Comparison of ENCODE assay signal across 9 cellular contexts in the genomic region with DNA sequence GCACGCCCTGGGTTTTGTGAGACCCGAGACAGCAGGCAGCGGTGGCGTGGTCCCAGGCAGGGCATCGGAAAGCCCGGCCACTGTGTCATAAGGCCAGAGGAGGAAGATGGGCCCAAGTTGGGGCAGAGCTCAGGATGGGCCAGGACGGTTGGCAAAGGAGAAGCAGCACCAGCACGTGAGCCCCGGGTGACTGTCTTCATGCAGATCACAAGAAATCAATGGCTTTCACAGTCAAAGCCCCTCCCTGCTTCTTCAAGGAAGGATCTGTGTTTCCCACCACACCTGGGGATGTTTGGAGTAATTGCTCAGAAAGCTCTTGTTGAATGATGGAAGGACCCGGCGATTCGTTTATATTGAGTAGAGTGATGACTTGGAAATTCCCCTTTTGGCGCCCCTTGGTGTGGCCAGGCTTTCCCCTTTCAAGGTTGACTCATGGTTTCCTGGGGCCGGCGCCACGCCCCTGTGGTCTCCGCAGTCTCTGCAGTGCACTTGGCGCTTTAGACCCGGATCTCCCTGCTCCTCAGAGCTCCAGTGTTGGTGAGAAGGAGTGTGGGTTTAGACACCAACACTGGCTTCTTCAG. TPM values are rescaled to one million over a fixed set of nuclear protein-coding genes. Genes with fewer than 3 reads are reported as not detected.
A peak's percentile ranks its signal among the peaks of the same experiment; 100 is the strongest.
DNase-seq lines count a peak whose midpoint lies in the region; ATAC-seq and TF ChIP-seq lines count a peak whose summit lies in the region.
"Had no signal": no experiment of that assay in that cellular context is flagged by ENCODE, and none has a peak within 500 bp of the region (broad histone marks: within the 10 kb centered on the region; RNA-seq: fewer than 3 reads in every experiment).

No MANE protein-coding gene starts in this region.

- H3K4me1 Mint-ChIP-seq in stimulated activated naive CD8-positive, alpha-beta T cell treated with anti-CD3 and anti-CD28 coated beads, Interleukin-15, Interleukin-2, amounts not matched to agents 100 ng/mL and 50 ng/mL, for 24 hours (ENCODE audit: low read depth) = peaks cover 43% of the 10 kb centered on the region

- H3K4me3 ChIP-seq in left ventricle myocardium inferior (no peak overlapping the region), fibroblast of pulmonary artery (replicated peaks; ENCODE audit: low read depth, low read length) (no peak overlapping the region)
- H3K4me3 ChIP-seq: cardiac muscle cell had no signal

- no peaks in the 10 kb centered on the region for H3K36me3 Mint-ChIP-seq in stimulated activated naive CD8-positive, alpha-beta T cell treated with anti-CD3 and anti-CD28 coated beads, Interleukin-15, Interleukin-2, amounts not matched to agents 100 ng/mL and 50 ng/mL, for 24 hours (ENCODE audit: low read depth)

- H3K27ac ChIP-seq in left ventricle myocardium inferior (replicated peaks) = no peak overlapping the region
- H3K27ac ChIP-seq: cardiac muscle cell had no signal

- H3K27me3 Mint-ChIP-seq in stimulated activated naive CD8-positive, alpha-beta T cell treated with anti-CD3 and anti-CD28 coated beads, Interleukin-15, Interleukin-2, amounts not matched to agents 100 ng/mL and 50 ng/mL, for 24 hours = peaks cover 24% of the 10 kb centered on the region

- H3K27me3 ChIP-seq in left ventricle myocardium inferior (ENCODE audit: low read depth) = no peaks in the 10 kb centered on the region
- H3K27me3 ChIP-seq: cardiac muscle cell had no signal

- H3K36me3 ChIP-seq in left ventricle myocardium inferior = no peaks in the 10 kb centered on the region
- H3K36me3 ChIP-seq: cardiac muscle cell had no signal

- no peaks in the 10 kb centered on the region for H3K9me3 ChIP-seq in left ventricle myocardium inferior (replicated peaks)

- intact Hi-C loops in Right ventricle myocardium superior (cut with DNase I) (no loop called here), left ventricle myocardium inferior (cut with micrococcal nuclease) (no loop called here)

- DNase-seq in Right ventricle myocardium superior = peak; percentile 56
- DNase-seq in left ventricle myocardium inferior = no peak
- DNase-seq in activated CD4-positive, alpha-beta T cell treated with anti-CD3 and anti-CD28 coated beads, Interleukin-2, amount 50 U/mL, for 4 hours = peak; percentile 48 to 52
- peak; percentile 24 for DNase-seq in fibroblast of pulmonary artery (ENCODE audit: low read depth)
- DNase-seq in NCI-H748 treated with DMSO at 0.1 percent for 48 hours (lab: John Stamatoyannopoulos, UW) = no peak
- DNase-seq in AG08395 (ENCODE audit: low spot score) = no peak

- H3K4me1 ChIP-seq in left ventricle myocardium inferior = no peaks in the 10 kb centered on the region

- H3K9me3 Mint-ChIP-seq in stimulated activated naive CD8-positive, alpha-beta T cell treated with anti-CD3 and anti-CD28 coated beads, Interleukin-15, Interleukin-2, amounts not matched to agents 100 ng/mL and 50 ng/mL, for 24 hours = no peaks in the 10 kb centered on the region

- no peak for ATAC-seq in Right ventricle myocardium superior (ENCODE audit: poor library complexity)
- ATAC-seq in HG03457 (IDR thresholded peaks at IDR 0.05; ENCODE audit: unreplicated experiment) = peak; percentile 83

- peak overlapping the region; percentile 77 for H3K27ac Mint-ChIP-seq in stimulated activated naive CD8-positive, alpha-beta T cell treated with anti-CD3 and anti-CD28 coated beads, Interleukin-15, Interleukin-2, amounts not matched to agents 100 ng/mL and 50 ng/mL, for 24 hours

- TF ChIP-seq CTCF in left ventricle myocardium inferior (IDR thresholded peaks at IDR 0.05; ENCODE audit: borderline replicate concordance) (no peak), fibroblast of pulmonary artery (IDR thresholded peaks at IDR 0.05; ENCODE audit: low read length, missing control alignments) (no peak)

- peak overlapping the region; percentile 49 for H3K4me3 Mint-ChIP-seq in stimulated activated naive CD8-positive, alpha-beta T cell treated with anti-CD3 and anti-CD28 coated beads, Interleukin-15, Interleukin-2, amounts not matched to agents 100 ng/mL and 50 ng/mL, for 24 hours

RNA-seq across cellular contexts. Expression of gene IL31RA, which starts 52.1 kb away (rescaled TPM):
- total RNA-seq in Right ventricle myocardium superior (not detected), left ventricle myocardium inferior (0.27 TPM)
- total RNA-seq: cardiac muscle cell had no signal

Comparison
In these comparisons a context has a peak if more than half of its experiments do, and no peak if none do; other contexts are left out.
1. DNase-seq: peak in Right ventricle myocardium superior (single experiment), activated CD4-positive, alpha-beta T cell treated with anti-CD3 and anti-CD28 coated beads, Interleukin-2, amount 50 U/mL, for 4 hours (2 of 2) and fibroblast of pulmonary artery (single experiment); none in left ventricle myocardium inferior (single experiment), NCI-H748 treated with DMSO at 0.1 percent for 48 hours (single experiment) and AG08395 (single experiment).